Comparison of ENCODE assay signal across 13 cellular contexts in the genomic region with DNA sequence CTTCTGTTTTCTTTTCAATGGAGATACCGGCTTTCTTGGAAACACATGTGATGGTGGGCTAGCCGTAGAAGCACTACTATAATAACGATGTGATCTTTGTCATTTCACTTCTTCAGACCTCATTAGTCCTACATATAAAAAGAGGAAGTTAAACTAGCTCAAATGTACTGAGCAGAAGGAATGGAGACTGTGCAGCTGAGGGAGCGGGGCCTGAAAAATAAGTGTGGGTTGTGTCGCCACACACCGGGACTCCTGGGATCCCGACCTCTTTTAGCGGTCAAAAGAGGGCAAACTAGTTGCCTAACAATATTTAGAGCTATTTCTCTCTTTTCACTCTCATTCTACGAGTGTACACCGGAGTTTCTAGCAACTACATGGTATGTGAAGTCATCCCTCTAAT. TPM values are rescaled to one million over a fixed set of nuclear protein-coding genes. Genes with fewer than 3 reads are reported as not detected.
A peak's percentile ranks its signal among the peaks of the same experiment; 100 is the strongest.
DNase-seq lines count a peak whose midpoint lies in the region; ATAC-seq and TF ChIP-seq lines count a peak whose summit lies in the region.
"Had no signal": no experiment of that assay in that cellular context is flagged by ENCODE, and none has a peak within 500 bp of the region (broad histone marks: within the 10 kb centered on the region; RNA-seq: fewer than 3 reads in every experiment).

No MANE protein-coding gene starts in this region.

- no peak for ATAC-seq in GM23338
- no peak for ATAC-seq in Panc1
- no peak for ATAC-seq in memory B cell (ENCODE audit: low read depth)

- no peak for TF ChIP-seq EP300 in stomach (IDR thresholded peaks at IDR 0.05)

- no peak overlapping the region for H3K4me2 ChIP-seq in GM23338

- peaks cover 5% of the 10 kb centered on the region; the same call in 1 of the 2 replicates for H4K20me1 ChIP-seq in GM23338 (replicated peaks; ENCODE audit: insufficient read depth)

- peak overlapping the region; percentile 61 for H2AFZ ChIP-seq in GM23338

- CTCF ChIA-PET in Panc1 (lab: Charles Lee): no interaction called here

- TF ChIP-seq POLR2A in stomach (IDR thresholded peaks at IDR 0.05): no peak

- BruUV-seq in Panc1 (replicated peaks; lab: Mats Ljungman, UMichigan): no TSS peak

- POLR2A ChIA-PET in Panc1 (lab: Charles Lee): no interaction called here

- H3K36me3 ChIP-seq in GM23338 (ENCODE audit: insufficient read depth): no peaks in the 10 kb centered on the region
- peaks cover 5% of the 10 kb centered on the region for H3K36me3 ChIP-seq in Panc1 (ENCODE audit: control insufficient read depth, insufficient read depth, low read length)
- no peaks in the 10 kb centered on the region for H3K36me3 ChIP-seq in stomach
- H3K36me3 ChIP-seq: SJCRH30 had no signal

- H3K4me3 Mint-ChIP-seq in GM23338 (no peak overlapping the region), memory B cell (peak overlapping the region; percentile 37)

- H3K4me1 Mint-ChIP-seq in GM23338: peaks cover 12% of the 10 kb centered on the region
- peaks cover 15% of the 10 kb centered on the region for H3K4me1 Mint-ChIP-seq in memory B cell

- no peak overlapping the region for H3K4me3 ChIP-seq in GM23338
- H3K4me3 ChIP-seq in Panc1 (ENCODE audit: low read depth in 2 of 2, low read length in 2 of 2): no peak overlapping the region
- no peak overlapping the region for H3K4me3 ChIP-seq in stomach

- H3K9me3 Mint-ChIP-seq in GM23338 (no peaks in the 10 kb centered on the region), memory B cell (no peaks in the 10 kb centered on the region)
- H3K9me3 Mint-ChIP-seq: activated CD4-positive, alpha-beta T cell treated with anti-CD3 and anti-CD28 coated beads, Interleukin-2, amount 10 ng/mL, durations not matched to agents 24 days and 14 days; activated naive CD4-positive, alpha-beta T cell treated with anti-CD3 and anti-CD28 coated beads for 36 hours had no signal

- 82 to 90% (median 88%) methylated on average over 10 of the region's 10 CpGs for WGBS in stomach, 5 donors

- H3K36me3 Mint-ChIP-seq in GM23338 (ENCODE audit: low read depth): peaks cover 5% of the 10 kb centered on the region
- peaks cover 2% of the 10 kb centered on the region for H3K36me3 Mint-ChIP-seq in memory B cell

- intact Hi-C loops in Panc1 (cut with micrococcal nuclease; ENCODE audit: unreplicated experiment) (loop anchor here (5.0 to 10.0 kb wide), 3 partner anchors 155 to 258 kb away; no protein-coding TSS in a partner anchor), stomach (cut with DNase I; ENCODE audit: low total_unique reads) (loop anchor here (10.0 kb wide), 2 partner anchors 138 to 178 kb away; a partner anchor contains a TSS)

- H3K27ac ChIP-seq in GM23338 (ENCODE audit: low read depth) (no peak overlapping the region), Panc1 (ENCODE audit: low read length) (peak overlapping the region; percentile 97; the same call in 1 of the 2 replicates), stomach (peak overlapping the region in 2 of 5 donors; percentile 94 to 96)
- H3K27ac ChIP-seq: SJCRH30 had no signal

- H3K79me2 ChIP-seq in GM23338 (replicated peaks; ENCODE audit: insufficient read depth): peaks cover 37% of the 10 kb centered on the region

- H3K27me3 Mint-ChIP-seq in GM23338 (ENCODE audit: insufficient read depth, low read depth, poor library complexity) (peaks cover 13% of the 10 kb centered on the region), memory B cell (no peaks in the 10 kb centered on the region)

- H3F3A ChIP-seq in GM23338 (replicated peaks; ENCODE audit: low read depth): no peaks in the 10 kb centered on the region

- in situ Hi-C loops in Panc1 (cut with HindIII; ENCODE audit: low pct_unique_long_range_greater_than_20kb, low sequenced_read_pairs): no loop called here

- H3K4me1 ChIP-seq in GM23338 (ENCODE audit: insufficient read depth): peaks cover 10% of the 10 kb centered on the region
- H3K4me1 ChIP-seq in Panc1 (ENCODE audit: control insufficient read depth, insufficient read depth, low read length): peaks cover 26% of the 10 kb centered on the region
- peaks cover 9 to 37% (median 25%) of the 10 kb centered on the region in 4 donors for H3K4me1 ChIP-seq in stomach

- H3K9me3 ChIP-seq in Panc1 (ENCODE audit: control insufficient read depth, insufficient read depth, low read depth, low read length) (no peaks in the 10 kb centered on the region), stomach (no peaks in the 10 kb centered on the region)
- H3K9me3 ChIP-seq: SJCRH30 had no signal

- H3K27ac Mint-ChIP-seq in GM23338 (no peak overlapping the region), memory B cell (peak overlapping the region; percentile 32)

- peak; percentile 11 for DNase-seq in Ammon's horn (ENCODE audit: low spot score)
- no peak for DNase-seq in GM23338 (ENCODE audit: low spot score)
- no peak for DNase-seq in Panc1 (ENCODE audit: low read depth, low spot score)
- DNase-seq in memory B cell (ENCODE audit: low spot score in 2 of 2): peak in 1 of 2 donors; percentile 25
- no peak for DNase-seq in activated CD8-positive, alpha-beta memory T cell treated with anti-CD3 and anti-CD28 coated beads, Interleukin-2, amount 50 U/mL, for 4 hours
- no peak for DNase-seq in kidney tubule cell (ENCODE audit: low spot score)
- no peak for DNase-seq in NCI-H345 (lab: John Stamatoyannopoulos, UW)
- DNase-seq in stomach: no peak
- DNase-seq: activated CD4-positive, alpha-beta T cell treated with anti-CD3 and anti-CD28 coated beads, Interleukin-2, amount 10 ng/mL, durations not matched to agents 24 days and 14 days; activated naive CD4-positive, alpha-beta T cell treated with anti-CD3 and anti-CD28 coated beads for 36 hours; SJCRH30 had no signal

- H3K27me3 ChIP-seq in GM23338 (ENCODE audit: insufficient read depth) (no peaks in the 10 kb centered on the region), Panc1 (ENCODE audit: control insufficient read depth, insufficient read depth, low read length) (no peaks in the 10 kb centered on the region), stomach (no peaks in the 10 kb centered on the region)
- H3K27me3 ChIP-seq: SJCRH30 had no signal

- H3K9me2 ChIP-seq in GM23338 (ENCODE audit: insufficient read depth): no peaks in the 10 kb centered on the region

- TF ChIP-seq CTCF in GM23338 (conservative IDR thresholded peaks at IDR 0.05; ENCODE audit: low read depth in 2 of 2): no peak
- no peak for TF ChIP-seq CTCF in Panc1 (IDR thresholded peaks at IDR 0.05)
- no peak for TF ChIP-seq CTCF in stomach (IDR thresholded peaks at IDR 0.05)

TF ChIP-seq in GM23338, 12 proteins besides CTCF, POLR2A, EP300 and RAD21 (continues in another document):
- no peak for TF ChIP-seq ZNF331 (CRISPR knock-in tag; IDR thresholded peaks at IDR 0.05; ENCODE audit: low read depth)

RNA-seq across cellular contexts. Expression of a gene that starts 1.0 kb away (rescaled TPM):
- total RNA-seq in GM23338 (2014; rRNA removed; shearing (Covaris generic)): 156 and 173 TPM in 2 replicates
- polyA plus RNA-seq in GM23338 (2016; fragmentation: Nextera tagmentation; extraction: Ambion mirVana): 254 and 256 TPM in 2 replicates
- 87.3 TPM for total RNA-seq in Panc1 (2021; ENCODE audit: unreplicated experiment)
- polyA plus RNA-seq in Panc1 (2012; ENCODE audit: insufficient read length): 80.0 TPM
- 100 to 1,000 TPM in 1 of 5 donors, 10 to 100 TPM in 4; 40.2 to 236 (median 62.4) TPM for total RNA-seq in stomach
- 100 to 1,000 TPM; 128 to 154 (median 145) TPM for polyA plus RNA-seq in stomach

RNA-seq across cellular contexts. Expression of a gene that starts 26.1 kb away (rescaled TPM):
- total RNA-seq in GM23338 (2014; rRNA removed; shearing (Covaris generic)): not detected in 2 replicates
- polyA plus RNA-seq in GM23338 (2016; fragmentation: Nextera tagmentation; extraction: Ambion mirVana): not detected in 2 replicates
- total RNA-seq in Panc1 (2021; ENCODE audit: unreplicated experiment): 0.10 TPM
- polyA plus RNA-seq in Panc1 (2012; ENCODE audit: insufficient read length): not detected
- total RNA-seq in stomach: under 1 TPM in 2 of 5 donors, not detected in 3; 0.29 to 0.37 TPM
- polyA plus RNA-seq in stomach: under 1 TPM in 1 of 3 donors, not detected in 2; 0.05 TPM
- total RNA-seq: activated CD4-positive, alpha-beta T cell treated with anti-CD3 and anti-CD28 coated beads, Interleukin-2, amount 10 ng/mL, durations not matched to agents 24 days and 14 days; activated naive CD4-positive, alpha-beta T cell treated with anti-CD3 and anti-CD28 coated beads for 36 hours; epithelial cell of proximal tubule had no signal
- polyA plus RNA-seq: BJ had no signal
